26 cellular contexts compared by ENCODE assay signal in genomic region chr7:45992831-45993230, GRCh38.
"Had no signal": no experiment of that assay in that cellular context is flagged by ENCODE, and none has a peak within 500 bp of the region (broad histone marks: within the 10 kb centered on the region; RNA-seq: fewer than 3 reads in every experiment).

No MANE protein-coding gene starts in this region.

- H3K4me3 Mint-ChIP-seq: memory B cell; naive B cell; natural killer cell treated with Interleukin-12 subunit alpha and Interleukin-12 subunit beta and Interleukin-15 and Interleukin-18, amount 100 ng/mL, for 72 hours; neural progenitor cell; stimulated activated effector memory CD8-positive, alpha-beta T cell treated with anti-CD3 and anti-CD28 coated beads, Interleukin-12 subunit alpha, Interleukin-12 subunit beta, amount 100 ng/mL, for 72 hours; type B pancreatic cell had no signal

- ATAC-seq: gastrocnemius medialis; left lobe of liver; mucosa of descending colon; natural killer cell treated with Interleukin-12 subunit alpha and Interleukin-12 subunit beta and Interleukin-15 and Interleukin-18, amount 100 ng/mL, for 72 hours; right lobe of liver; stimulated activated effector memory CD8-positive, alpha-beta T cell treated with anti-CD3 and anti-CD28 coated beads, Interleukin-12 subunit alpha, Interleukin-12 subunit beta, amount 100 ng/mL, for 72 hours had no signal

- H3K27ac Mint-ChIP-seq: memory B cell; naive B cell; natural killer cell treated with Interleukin-12 subunit alpha and Interleukin-12 subunit beta and Interleukin-15 and Interleukin-18, amount 100 ng/mL, for 72 hours; neural progenitor cell; progenitor cell of endocrine pancreas; stimulated activated effector memory CD8-positive, alpha-beta T cell treated with anti-CD3 and anti-CD28 coated beads, Interleukin-12 subunit alpha, Interleukin-12 subunit beta, amount 100 ng/mL, for 72 hours; type B pancreatic cell had no signal

- DNase-seq: dermis blood vessel endothelial cell; effector memory CD4-positive, alpha-beta T cell; erythroblast; esophagus squamous epithelium; foreskin fibroblast; gastrocnemius medialis; head of caudate nucleus; mucosa of descending colon; naive B cell; right lobe of liver; small intestine; stimulated activated CD4-positive, alpha-beta T cell treated with anti-CD3 and anti-CD28 coated beads, Interleukin-12 subunit alpha, Interleukin-12 subunit beta, amount 100 ng/mL, for 4 hours; stimulated activated CD4-positive, alpha-beta T cell treated with anti-CD3 and anti-CD28 coated beads, Interleukin-2, amount 100 ng/mL, for 24 hours; stimulated activated CD4-positive, alpha-beta T cell treated with anti-CD3 and anti-CD28 coated beads, Interleukin-4, amount 100 ng/mL, for 24 hours; stimulated activated naive CD4-positive, alpha-beta T cell treated with Interleukin-2 at 50 U/mL for 16 hours; substantia nigra; testis; tibial artery had no signal

- H3K36me3 Mint-ChIP-seq: memory B cell; neural progenitor cell; stimulated activated effector memory CD8-positive, alpha-beta T cell treated with anti-CD3 and anti-CD28 coated beads, Interleukin-12 subunit alpha, Interleukin-12 subunit beta, amount 100 ng/mL, for 72 hours; type B pancreatic cell had no signal

- H3K4me1 Mint-ChIP-seq: memory B cell; naive B cell; stimulated activated effector memory CD8-positive, alpha-beta T cell treated with anti-CD3 and anti-CD28 coated beads, Interleukin-12 subunit alpha, Interleukin-12 subunit beta, amount 100 ng/mL, for 72 hours had no signal

- FAIRE-seq: keratinocyte, small intestine had no signal

- H3K27me3 Mint-ChIP-seq: naive B cell; natural killer cell treated with Interleukin-12 subunit alpha and Interleukin-12 subunit beta and Interleukin-15 and Interleukin-18, amount 100 ng/mL, for 72 hours; type B pancreatic cell had no signal
